ENCODE assay signal across 8 cellular contexts in genomic region chr14:69398053-69398817, GRCh38. TPM values are rescaled to one million over a fixed set of nuclear protein-coding genes. Genes with fewer than 3 reads are reported as not detected.
A peak's percentile ranks its signal among the peaks of the same experiment; 100 is the strongest.
DNase-seq lines count a peak whose midpoint lies in the region; ATAC-seq and TF ChIP-seq lines count a peak whose summit lies in the region.

TSS of gene ERH (minus strand) at chr14:69398299. CDS start at chr14:69398233, 66 bp downstream.
TSS of gene SLC39A9 (plus strand) at chr14:69398692. CDS start at chr14:69399370, 678 bp downstream.

- peaks cover 34% of the 10 kb centered on the region for H3K36me3 ChIP-seq in Panc1 (ENCODE audit: control insufficient read depth, insufficient read depth, low read length)
- H3K36me3 ChIP-seq in esophagus (ENCODE audit: control insufficient read depth in 2 of 2, insufficient read depth in 2 of 2, low read length in 1 of 2): peaks cover 7 to 8% of the 10 kb centered on the region in 2 donors
- H3K36me3 ChIP-seq in mucosa of stomach (ENCODE audit: control insufficient read depth, insufficient read depth, low read length): no peaks in the 10 kb centered on the region

- H3K27ac ChIP-seq in Panc1 (ENCODE audit: low read length): peak within 1 kb of the TSS; percentile 96
- peak within 1 kb of the TSS; percentile 90 to 91 for H3K27ac ChIP-seq in esophagus (ENCODE audit: low read depth in 2 of 2, low read length in 1 of 2)

- ATAC-seq in GM21723 (IDR thresholded peaks at IDR 0.05; ENCODE audit: unreplicated experiment): peak; percentile 91
- ATAC-seq in Panc1: peak; percentile 97
- ATAC-seq in activated T-cell treated with anti-CD3 and anti-CD28 coated beads, Interleukin-2, amount 50 U/mL, for 4 hours: peak; percentile 88 to 90

- H3K9me3 Mint-ChIP-seq in activated T-cell treated with anti-CD3 and anti-CD28 coated beads, Interleukin-2, amount 50 U/mL, for 4 hours: no peaks in the 10 kb centered on the region

- in situ Hi-C loops in Panc1 (cut with HindIII; ENCODE audit: low pct_unique_long_range_greater_than_20kb, low sequenced_read_pairs): no loop called here

- no peaks in the 10 kb centered on the region for H3K27me3 ChIP-seq in Panc1 (ENCODE audit: control insufficient read depth, insufficient read depth, low read length)
- no peaks in the 10 kb centered on the region for H3K27me3 ChIP-seq in esophagus (ENCODE audit: control insufficient read depth in 1 of 2, insufficient read depth in 2 of 2, low read length in 2 of 2)
- no peaks in the 10 kb centered on the region for H3K27me3 ChIP-seq in mucosa of stomach (ENCODE audit: control insufficient read depth, insufficient read depth, low read length)

- H3K9me3 ChIP-seq in Panc1 (ENCODE audit: control insufficient read depth, insufficient read depth, low read depth, low read length) (no peaks in the 10 kb centered on the region), esophagus (ENCODE audit: control insufficient read depth in 2 of 2, insufficient read depth in 1 of 2, low read depth in 1 of 2, low read length in 1 of 2) (no peaks in the 10 kb centered on the region), mucosa of stomach (ENCODE audit: control insufficient read depth, low read length) (no peaks in the 10 kb centered on the region)

- peak within 1 kb of the TSS; percentile 82 to 98 for H3K4me3 ChIP-seq in Panc1 (ENCODE audit: low read depth in 2 of 2, low read length in 2 of 2)
- H3K4me3 ChIP-seq in esophagus (ENCODE audit: low read depth in 1 of 2, low read length in 2 of 2): peak within 1 kb of the TSS; percentile 82 to 85
- H3K4me3 ChIP-seq in mucosa of stomach (ENCODE audit: low read length): peak within 1 kb of the TSS; percentile 66

- peak within 1 kb of the TSS; percentile 93 for H3K9ac ChIP-seq in mucosa of stomach (ENCODE audit: low read length)

- no peaks in the 10 kb centered on the region for H3K27me3 Mint-ChIP-seq in activated T-cell treated with anti-CD3 and anti-CD28 coated beads, Interleukin-2, amount 50 U/mL, for 4 hours (ENCODE audit: low read depth)

- peaks cover 64% of the 10 kb centered on the region for H3K4me1 Mint-ChIP-seq in activated T-cell treated with anti-CD3 and anti-CD28 coated beads, Interleukin-2, amount 50 U/mL, for 4 hours (ENCODE audit: low read depth)

- TF ChIP-seq CTCF in Panc1 (IDR thresholded peaks at IDR 0.05): no peak

- H3K36me3 Mint-ChIP-seq in activated T-cell treated with anti-CD3 and anti-CD28 coated beads, Interleukin-2, amount 50 U/mL, for 4 hours (ENCODE audit: insufficient read depth): peaks cover 27% of the 10 kb centered on the region

- CTCF ChIA-PET in Panc1 (lab: Charles Lee): interaction anchor here (0.5 kb wide), 1 partner anchor 13 kb away, joined by 4 read pairs; no protein-coding TSS in a partner anchor

- DNase-seq in DMS53 (lab: John Stamatoyannopoulos, UW) (peak; percentile 97), KG1 (lab: John Stamatoyannopoulos, UW) (peak; percentile 99), Panc1 (ENCODE audit: low read depth, low spot score) (peak; percentile 92)
- DNase-seq in activated T-cell treated with anti-CD3 and anti-CD28 coated beads, Interleukin-2, amount 50 U/mL, for 4 hours: peak; percentile 91
- peak; percentile 81 to 87 for DNase-seq in stimulated activated CD8-positive, alpha-beta memory T cell treated with anti-CD3 and anti-CD28 coated beads, Interleukin-7, amount 100 ng/mL, for 1 hour (ENCODE audit: low read depth in 2 of 2)

- POLR2A ChIA-PET in Panc1 (lab: Charles Lee): interaction anchor here (0.7 kb wide), 1 partner anchor 14 kb away, joined by 4 read pairs; no protein-coding TSS in a partner anchor

- 0% methylated on average over 53 of the region's 53 CpGs for WGBS in esophagus, 2 donors

- peak within 1 kb of the TSS; percentile 97 for H3K4me3 Mint-ChIP-seq in activated T-cell treated with anti-CD3 and anti-CD28 coated beads, Interleukin-2, amount 50 U/mL, for 4 hours

- intact Hi-C loops in Panc1 (cut with micrococcal nuclease; ENCODE audit: unreplicated experiment): no loop called here

- peaks cover 20% of the 10 kb centered on the region for H3K4me1 ChIP-seq in Panc1 (ENCODE audit: control insufficient read depth, insufficient read depth, low read length)
- H3K4me1 ChIP-seq in esophagus (ENCODE audit: control insufficient read depth in 2 of 2, insufficient read depth in 2 of 2, low read length in 1 of 2): peaks cover 3 to 5% of the 10 kb centered on the region in 2 donors
- peaks cover 20% of the 10 kb centered on the region for H3K4me1 ChIP-seq in mucosa of stomach (ENCODE audit: control insufficient read depth, insufficient read depth, low read length)

- BruUV-seq in Panc1 (replicated peaks; lab: Mats Ljungman, UMichigan): no TSS peak

RNA-seq across cellular contexts. Expression of gene ERH, which starts in this region (rescaled TPM):
- 222 TPM for total RNA-seq in Panc1 (2021; ENCODE audit: unreplicated experiment)
- polyA plus RNA-seq in Panc1 (2012; ENCODE audit: insufficient read length): 266 TPM
- 100 to 1,000 TPM; 366 to 396 (median 372) TPM for total RNA-seq in activated T-cell treated with anti-CD3 and anti-CD28 coated beads, Interleukin-2, amount 50 U/mL, for 4 hours
- 100 to 1,000 TPM in 1 of 2 donors, 10 to 100 TPM in 1; 95.4 to 111 TPM for polyA plus RNA-seq in esophagus

RNA-seq across cellular contexts. Expression of gene SLC39A9, which starts in this region (rescaled TPM):
- 63.4 TPM for total RNA-seq in Panc1 (2021; ENCODE audit: unreplicated experiment)
- polyA plus RNA-seq in Panc1 (2012; ENCODE audit: insufficient read length): 25.3 TPM
- total RNA-seq in activated T-cell treated with anti-CD3 and anti-CD28 coated beads, Interleukin-2, amount 50 U/mL, for 4 hours: 10 to 100 TPM; 44.0 to 49.6 (median 44.9) TPM
- 10 to 100 TPM; 18.1 to 19.4 TPM for polyA plus RNA-seq in esophagus

Comparison
In these comparisons a context has a peak if more than half of its experiments do, and no peak if none do; other contexts are left out.
1. Peak in every context shown above with its lines: DNase-seq, ATAC-seq, H3K4me3 ChIP-seq and H3K27ac ChIP-seq.